In the genomic region with DNA sequence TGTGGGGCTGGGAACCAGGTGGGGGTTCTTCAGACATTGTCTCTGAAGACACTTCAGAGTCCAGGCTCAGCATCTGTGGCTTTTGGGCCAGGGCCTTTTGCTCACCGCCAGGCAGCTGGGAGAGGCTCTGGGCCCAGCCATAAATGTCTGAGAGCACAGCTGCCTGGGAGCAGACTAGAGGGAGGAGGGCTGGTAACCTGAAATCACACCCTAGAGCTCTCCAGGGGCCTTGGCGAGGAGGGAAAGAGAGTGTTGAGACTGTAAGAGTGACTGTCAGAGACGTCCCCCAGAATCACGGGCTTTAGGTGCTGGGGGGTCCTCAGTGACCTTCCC, we compare ENCODE assay signal across 8 cellular contexts. TPM values are rescaled to one million over a fixed set of nuclear protein-coding genes. Genes with fewer than 3 reads are reported as not detected.
DNase-seq lines count a peak whose midpoint lies in the region; ATAC-seq, FAIRE-seq and TF ChIP-seq lines count a peak whose summit lies in the region.

No MANE protein-coding gene starts in this region.

- no peak overlapping the region for H2BK15ac ChIP-seq in IMR-90 (ENCODE audit: low read depth, low read length)

- DNase-seq in IMR-90 (no peak), brain microvascular endothelial cell (no peak), myocyte (ENCODE audit: low read depth) (peak; percentile 74), GM12891 (ENCODE audit: insufficient read length, low spot score) (no peak), DMS79 treated with DMSO at 0.1 percent for 48 hours (lab: John Stamatoyannopoulos, UW) (no peak), NCI-H446 treated with DMSO at 0.1 percent for 48 hours (lab: John Stamatoyannopoulos, UW) (no peak), globus pallidus (ENCODE audit: low spot score) (no peak)

- BruUV-seq in IMR-90 (replicated peaks; lab: Mats Ljungman, UMichigan), result no TSS peak

- no peak overlapping the region for H4K5ac ChIP-seq in IMR-90 (ENCODE audit: low read depth, low read length)

- CTCF ChIA-PET in IMR-90 (lab: Yijun Ruan, JAX), result no interaction called here

- peak overlapping the region; percentile 99 for H3K4me3 ChIP-seq in BLaER1
- no peak overlapping the region for H3K4me3 ChIP-seq in IMR-90 (ENCODE audit: insufficient read depth, low read depth, low read length)
- peak overlapping the region; percentile 51 for H3K4me3 ChIP-seq in brain microvascular endothelial cell (ENCODE audit: low read depth, low read length)

- peak overlapping the region; percentile 98 for H3K4me2 ChIP-seq in BLaER1
- no peak overlapping the region; the same call in 1 of the 2 replicates for H3K4me2 ChIP-seq in IMR-90 (ENCODE audit: low read depth, low read length)

- H3K9me1 ChIP-seq in IMR-90 (ENCODE audit: insufficient read depth, low read length), result peaks cover 7% of the 10 kb centered on the region

- TF ChIP-seq POLR2A in IMR-90 (IDR thresholded peaks at IDR 0.05; ENCODE audit: low read depth, low read length) (no peak), GM12891 (IDR thresholded peaks at IDR 0.05; ENCODE audit: low read depth, low read length) (no peak)

- no peak for FAIRE-seq in GM12891 (lab: Jason Lieb, UNC)

- H3K36me3 ChIP-seq in BLaER1, result peaks cover 25% of the 10 kb centered on the region
- H3K36me3 ChIP-seq in IMR-90 (ENCODE audit: control insufficient read depth, insufficient read depth, low read length), result peaks cover 21% of the 10 kb centered on the region
- peaks cover 21% of the 10 kb centered on the region for H3K36me3 ChIP-seq in brain microvascular endothelial cell (replicated peaks)

- H2AK5ac ChIP-seq in IMR-90 (ENCODE audit: low read depth, low read length), result no peak overlapping the region; the same call in 1 of the 2 replicates

- TF ChIP-seq CTCF in IMR-90 (conservative IDR thresholded peaks at IDR 0.05; ENCODE audit: low read depth, low read length), result no peak
- no peak for TF ChIP-seq CTCF in brain microvascular endothelial cell (IDR thresholded peaks at IDR 0.05; ENCODE audit: low read depth, low read length, missing control alignments)

- in situ Hi-C loops in IMR-90 (cut with MboI; ENCODE audit: low sequenced_read_pairs), result no loop called here
- in situ Hi-C loops in brain microvascular endothelial cell (cut with HindIII; ENCODE audit: low pct_ligation_motif_present, low sequenced_read_pairs), result no loop called here

- peak overlapping the region; percentile 73 for H2AK9ac ChIP-seq in IMR-90 (replicated peaks; ENCODE audit: low read depth, low read length, poor library complexity)

- intact Hi-C loops in IMR-90 (cut with micrococcal nuclease), result no loop called here

- H3K27me3 ChIP-seq in BLaER1 (peaks cover 6% of the 10 kb centered on the region), IMR-90 (ENCODE audit: control insufficient read depth, insufficient read depth, low read length) (no peaks in the 10 kb centered on the region), brain microvascular endothelial cell (replicated peaks) (no peaks in the 10 kb centered on the region)

- no peak overlapping the region; the same call in none of the 2 replicates for H3K23ac ChIP-seq in IMR-90 (ENCODE audit: low read depth, low read length)

- POLR2A ChIA-PET in IMR-90 (lab: Charles Lee; ENCODE audit: unreplicated experiment), result no interaction called here

- H3K18ac ChIP-seq in IMR-90 (ENCODE audit: low read depth, low read length), result no peak overlapping the region

- H3K9ac ChIP-seq in BLaER1 (peak overlapping the region; percentile 99), IMR-90 (ENCODE audit: low read depth, low read length) (no peak overlapping the region)

- no peak overlapping the region for H2BK20ac ChIP-seq in IMR-90 (ENCODE audit: low read depth, low read length)

- no peak overlapping the region for H2BK120ac ChIP-seq in IMR-90 (ENCODE audit: low read depth, low read length)

- H4K8ac ChIP-seq in IMR-90 (ENCODE audit: low read depth in 2 of 2, low read length in 2 of 2), result no peak overlapping the region

- WGBS in IMR-90 (ENCODE audit: extremely low coverage in 2 of 2, insufficient read length in 1 of 2), 2 experiments, result 17% methylated on average over 2 of the region's 4 CpGs; no CpG with 5 or more reads in 1 of the 2 experiments

- no peak overlapping the region for H3K56ac ChIP-seq in IMR-90 (ENCODE audit: extremely low read depth, insufficient read depth, low read length)

- H3K4me1 ChIP-seq in BLaER1, result peaks cover 84% of the 10 kb centered on the region
- H3K4me1 ChIP-seq in IMR-90 (ENCODE audit: control insufficient read depth, insufficient read depth, low read length), result peaks cover 20% of the 10 kb centered on the region

- peak; percentile 1 for ATAC-seq in IMR-90 (ENCODE audit: low read depth)

- H2AFZ ChIP-seq in IMR-90 (replicated peaks; ENCODE audit: low read length, poor library complexity), result peak overlapping the region; percentile 80

- H3K79me1 ChIP-seq in IMR-90 (ENCODE audit: low read depth in 1 of 2, low read length in 2 of 2), result peaks cover 14 to 67% of the 10 kb centered on the region in 2 experiments

- dilution Hi-C loops in IMR-90 (cut with HindIII; ENCODE audit: low sequenced_read_pairs, unreplicated experiment), result no loop called here

- H3K9me3 ChIP-seq in BLaER1 (no peaks in the 10 kb centered on the region), IMR-90 (ENCODE audit: control insufficient read depth, insufficient read depth, low read length) (no peaks in the 10 kb centered on the region)

- H4K20me1 ChIP-seq in BLaER1 (peaks cover 43% of the 10 kb centered on the region), IMR-90 (ENCODE audit: insufficient read depth, low read length) (peaks cover 39% of the 10 kb centered on the region)

- H2BK5ac ChIP-seq in IMR-90 (ENCODE audit: low read depth, low read length, poor library complexity, severe bottlenecking), result no peak overlapping the region

- H3K4ac ChIP-seq in IMR-90 (ENCODE audit: low read depth, low read length), result peak overlapping the region; percentile 72

- H3K27ac ChIP-seq in BLaER1 (peak overlapping the region; percentile 99), IMR-90 (ENCODE audit: insufficient read depth, low read length) (no peak overlapping the region), brain microvascular endothelial cell (no peak overlapping the region)

- no peak overlapping the region for H3K14ac ChIP-seq in IMR-90 (replicated peaks; ENCODE audit: low read depth, low read length)

- H4K91ac ChIP-seq in IMR-90 (ENCODE audit: insufficient read depth, low read depth, low read length), result no peak overlapping the region

- no peak for TF ChIP-seq RAD21 in IMR-90 (IDR thresholded peaks at IDR 0.05; ENCODE audit: low read length)

TF ChIP-seq in IMR-90, 13 proteins besides CTCF, POLR2A, EP300 and RAD21 (continues in another document):
- no peak for TF ChIP-seq MXI1 (IDR thresholded peaks at IDR 0.05; ENCODE audit: borderline replicate concordance, low read depth, low read length)
- TF ChIP-seq CHD1 (IDR thresholded peaks at IDR 0.05; ENCODE audit: low read depth, low read length), result no peak
- no peak for TF ChIP-seq BHLHE40 (IDR thresholded peaks at IDR 0.05; ENCODE audit: low read depth, low read length)
- TF ChIP-seq, protein P1, sequence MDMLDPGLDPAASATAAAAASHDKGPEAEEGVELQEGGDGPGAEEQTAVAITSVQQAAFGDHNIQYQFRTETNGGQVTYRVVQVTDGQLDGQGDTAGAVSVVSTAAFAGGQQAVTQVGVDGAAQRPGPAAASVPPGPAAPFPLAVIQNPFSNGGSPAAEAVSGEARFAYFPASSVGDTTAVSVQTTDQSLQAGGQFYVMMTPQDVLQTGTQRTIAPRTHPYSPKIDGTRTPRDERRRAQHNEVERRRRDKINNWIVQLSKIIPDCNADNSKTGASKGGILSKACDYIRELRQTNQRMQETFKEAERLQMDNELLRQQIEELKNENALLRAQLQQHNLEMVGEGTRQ (IDR thresholded peaks at IDR 0.05; ENCODE audit: low read depth, low read length), result no peak

TF ChIP-seq in GM12891, 5 proteins besides CTCF, POLR2A, EP300 and RAD21:
- no peak for TF ChIP-seq SPI1 (IDR thresholded peaks at IDR 0.05; ENCODE audit: low read depth, low read length)
- TF ChIP-seq PAX5 (IDR thresholded peaks at IDR 0.05; ENCODE audit: insufficient read depth, low read length, severe bottlenecking), result no peak
- no peak for TF ChIP-seq TAF1 (IDR thresholded peaks at IDR 0.05; ENCODE audit: low read depth, low read length)
- TF ChIP-seq POLR2AphosphoS5 (IDR thresholded peaks at IDR 0.05; ENCODE audit: low read depth, low read length), result no peak
- no peak for TF ChIP-seq POU2F2 (IDR thresholded peaks at IDR 0.05; ENCODE audit: low read depth, low read length)

RNA-seq across cellular contexts. Expression of a gene that starts 4.1 kb away (rescaled TPM):
- total RNA-seq in IMR-90 (2012; rRNA removed), result 13.4 and 13.9 TPM in 2 replicates
- 42.7 and 45.3 TPM in 2 replicates for polyA plus RNA-seq in IMR-90 (2012; rRNA removed)
- 32.3 and 48.5 TPM in 2 replicates for polyA plus RNA-seq in IMR-90 (2012; cell fraction: cytosol; rRNA removed)
- 188 and 434 TPM in 2 replicates for polyA plus RNA-seq in IMR-90 (2012; cell fraction: nucleus; rRNA removed; ENCODE audit: low replicate concordance)
- total RNA-seq in myocyte, result 16.3 and 26.3 TPM in 2 replicates
- 21.4 TPM for polyA plus RNA-seq in myocyte (2012)
- 53.0 TPM for polyA plus RNA-seq in GM12891 (2012; ENCODE audit: low read depth, missing spikeins)

RNA-seq across cellular contexts. Expression of a gene that starts 11.0 kb away (rescaled TPM):
- total RNA-seq in IMR-90 (2012; rRNA removed) (10.3 and 10.4 TPM in 2 replicates), myocyte (30.8 and 34.4 TPM in 2 replicates)
- polyA plus RNA-seq in IMR-90 (2012; rRNA removed), result 21.4 and 22.9 TPM in 2 replicates
- 16.7 and 25.0 TPM in 2 replicates for polyA plus RNA-seq in IMR-90 (2012; cell fraction: cytosol; rRNA removed)
- 94.1 and 274 TPM in 2 replicates for polyA plus RNA-seq in IMR-90 (2012; cell fraction: nucleus; rRNA removed; ENCODE audit: low replicate concordance)
- 21.6 TPM for polyA plus RNA-seq in myocyte (2012)
- polyA plus RNA-seq in GM12891 (2012; ENCODE audit: low read depth, missing spikeins), result 10.4 TPM

RNA-seq across cellular contexts. Expression of a gene that starts 19.3 kb away (rescaled TPM):
- total RNA-seq in IMR-90 (2012; rRNA removed), result under 0.01 and 0.18 TPM in 2 replicates
- polyA plus RNA-seq in IMR-90 (2012; rRNA removed), result 1.3 and 1.7 TPM in 2 replicates
- 1.6 and 3.8 TPM in 2 replicates for polyA plus RNA-seq in IMR-90 (2012; cell fraction: cytosol; rRNA removed)
- 7.1 and 11.4 TPM in 2 replicates for polyA plus RNA-seq in IMR-90 (2012; cell fraction: nucleus; rRNA removed; ENCODE audit: low replicate concordance)
- 0.08 and 0.26 TPM in 2 replicates for total RNA-seq in myocyte
- polyA plus RNA-seq in myocyte (2012), result 1.3 TPM
- 0.67 TPM for polyA plus RNA-seq in GM12891 (2012; ENCODE audit: low read depth, missing spikeins)

RNA-seq across cellular contexts. Expression of a gene that starts 55.0 kb away (rescaled TPM):
- total RNA-seq in IMR-90 (2012; rRNA removed), result 10.0 and 10.8 TPM in 2 replicates
- 28.6 and 30.9 TPM in 2 replicates for polyA plus RNA-seq in IMR-90 (2012; rRNA removed)
- polyA plus RNA-seq in IMR-90 (2012; cell fraction: cytosol; rRNA removed), result 7.5 and 13.6 TPM in 2 replicates
- polyA plus RNA-seq in IMR-90 (2012; cell fraction: nucleus; rRNA removed; ENCODE audit: low replicate concordance), result 185 and 466 TPM in 2 replicates
- 33.7 and 35.4 TPM in 2 replicates for total RNA-seq in myocyte
- polyA plus RNA-seq in myocyte (2012), result 26.1 TPM
- polyA plus RNA-seq in GM12891 (2012; ENCODE audit: low read depth, missing spikeins), result 25.2 TPM
